8 cellular contexts compared by ENCODE assay signal in the genomic region with DNA sequence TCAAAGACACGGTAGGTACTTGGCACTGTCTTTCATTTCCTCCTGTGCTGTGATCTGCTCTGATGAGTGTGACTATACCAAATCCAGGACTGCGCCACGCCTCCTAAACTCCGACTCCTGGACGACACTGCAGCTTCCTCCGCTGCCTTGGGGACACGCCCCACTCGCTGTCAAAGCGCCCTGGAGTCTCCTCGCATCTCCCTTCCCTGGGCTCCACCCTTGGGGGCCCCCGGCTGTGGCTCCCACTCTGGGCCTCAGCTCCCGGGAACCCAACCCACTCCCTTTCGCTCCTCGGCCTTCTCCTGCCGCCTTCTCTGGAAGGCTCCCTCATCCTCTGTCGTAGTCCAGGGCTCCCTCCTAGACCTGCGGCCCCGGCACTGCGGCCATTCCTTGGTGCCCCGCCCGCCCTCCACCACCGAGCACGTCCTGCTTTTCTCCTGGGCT.
DNase-seq lines count a peak whose midpoint lies in the region; ATAC-seq lines count a peak whose summit lies in the region.

No MANE protein-coding gene starts in this region.

- H3K9me3 Mint-ChIP-seq in activated naive CD8-positive, alpha-beta T cell treated with anti-CD3 and anti-CD28 coated beads, Interleukin-2, amount 50 U/mL, for 24 hours, result peaks cover 7% of the 10 kb centered on the region
- H3K9me3 Mint-ChIP-seq in memory B cell, result peaks cover 9% of the 10 kb centered on the region

- intact Hi-C loops in aorta (cut with DNase I), result no loop called here

- H3K4me3 ChIP-seq in aorta (ENCODE audit: low read length in 2 of 2) (peak overlapping the region in 1 of 2 donors; percentile 0), MG63 (no peak overlapping the region)

- no peaks in the 10 kb centered on the region for H3K36me3 Mint-ChIP-seq in activated naive CD8-positive, alpha-beta T cell treated with anti-CD3 and anti-CD28 coated beads, Interleukin-2, amount 50 U/mL, for 24 hours (ENCODE audit: low read depth)
- H3K36me3 Mint-ChIP-seq in memory B cell, result peaks cover 6% of the 10 kb centered on the region

- H3K4me1 ChIP-seq in aorta (ENCODE audit: control insufficient read depth in 1 of 2, insufficient read depth in 2 of 2, low read length in 2 of 2), result no peaks in the 10 kb centered on the region

- H3K36me3 ChIP-seq in aorta (ENCODE audit: control insufficient read depth in 1 of 2, insufficient read depth in 2 of 2, low read length in 1 of 2) (no peaks in the 10 kb centered on the region), MG63 (no peaks in the 10 kb centered on the region)

- peaks cover 4% of the 10 kb centered on the region for H3K27me3 Mint-ChIP-seq in activated naive CD8-positive, alpha-beta T cell treated with anti-CD3 and anti-CD28 coated beads, Interleukin-2, amount 50 U/mL, for 24 hours
- no peaks in the 10 kb centered on the region for H3K27me3 Mint-ChIP-seq in memory B cell

- peak overlapping the region; percentile 68 for H3K4me3 Mint-ChIP-seq in activated naive CD8-positive, alpha-beta T cell treated with anti-CD3 and anti-CD28 coated beads, Interleukin-2, amount 50 U/mL, for 24 hours
- peak overlapping the region; percentile 92 for H3K4me3 Mint-ChIP-seq in memory B cell

- ATAC-seq in activated naive CD8-positive, alpha-beta T cell treated with anti-CD3 and anti-CD28 coated beads, Interleukin-2, amount 50 U/mL, for 24 hours, result peak; percentile 73
- ATAC-seq in memory B cell (ENCODE audit: low read depth), result peak; percentile 75
- ATAC-seq in aorta (ENCODE audit: low FRiP score), result peak; percentile 29
- no peak for ATAC-seq in GM18867 (IDR thresholded peaks at IDR 0.05; ENCODE audit: unreplicated experiment)

- H3K4me1 Mint-ChIP-seq in activated naive CD8-positive, alpha-beta T cell treated with anti-CD3 and anti-CD28 coated beads, Interleukin-2, amount 50 U/mL, for 24 hours, result peaks cover 13% of the 10 kb centered on the region
- H3K4me1 Mint-ChIP-seq in memory B cell, result peaks cover 19% of the 10 kb centered on the region

- no peak overlapping the region for H3K27ac Mint-ChIP-seq in activated naive CD8-positive, alpha-beta T cell treated with anti-CD3 and anti-CD28 coated beads, Interleukin-2, amount 50 U/mL, for 24 hours
- peak overlapping the region; percentile 87 for H3K27ac Mint-ChIP-seq in memory B cell

- WGBS in aorta, 2 donors, result 34 to 49% methylated on average over 23 of the region's 23 CpGs

- no peak overlapping the region for H3K27ac ChIP-seq in aorta (ENCODE audit: low read depth in 1 of 2, low read length in 2 of 2)

- no peaks in the 10 kb centered on the region for H3K9me3 ChIP-seq in aorta (ENCODE audit: control insufficient read depth, low read length)
- H3K9me3 ChIP-seq in MG63, result peaks cover 7% of the 10 kb centered on the region

- DNase-seq in activated naive CD4-positive, alpha-beta T cell treated with Interleukin-2 at 50 U/mL for 16 hours, result peak; percentile 25
- DNase-seq in activated naive CD4-positive, alpha-beta T cell (lab: John Stamatoyannopoulos, UW), result no peak
- DNase-seq in activated naive CD8-positive, alpha-beta T cell treated with anti-CD3 and anti-CD28 coated beads, Interleukin-2, amount 50 U/mL, for 24 hours, result peak; percentile 20
- DNase-seq in memory B cell (ENCODE audit: low spot score in 2 of 2) (peak; percentile 16 to 29), aorta (no peak), MG63 (no peak), NCI-H1930 (lab: John Stamatoyannopoulos, UW) (no peak)

- H3K27me3 ChIP-seq in aorta (ENCODE audit: control insufficient read depth in 1 of 2, insufficient read depth in 2 of 2, low read length in 1 of 2) (no peaks in the 10 kb centered on the region), MG63 (no peaks in the 10 kb centered on the region)

Comparison
In these comparisons a context has a peak if more than half of its experiments do, and no peak if none do; other contexts are left out.
1. DNase-seq: peak in activated naive CD4-positive, alpha-beta T cell treated with Interleukin-2 at 50 U/mL for 16 hours (single experiment), activated naive CD8-positive, alpha-beta T cell treated with anti-CD3 and anti-CD28 coated beads, Interleukin-2, amount 50 U/mL, for 24 hours (single experiment) and memory B cell (2 of 2); none in activated naive CD4-positive, alpha-beta T cell (0 of 4), aorta (0 of 2), MG63 (single experiment) and NCI-H1930 (0 of 2).